Comparison of ENCODE assay signal across 20 cellular contexts in the genomic region with DNA sequence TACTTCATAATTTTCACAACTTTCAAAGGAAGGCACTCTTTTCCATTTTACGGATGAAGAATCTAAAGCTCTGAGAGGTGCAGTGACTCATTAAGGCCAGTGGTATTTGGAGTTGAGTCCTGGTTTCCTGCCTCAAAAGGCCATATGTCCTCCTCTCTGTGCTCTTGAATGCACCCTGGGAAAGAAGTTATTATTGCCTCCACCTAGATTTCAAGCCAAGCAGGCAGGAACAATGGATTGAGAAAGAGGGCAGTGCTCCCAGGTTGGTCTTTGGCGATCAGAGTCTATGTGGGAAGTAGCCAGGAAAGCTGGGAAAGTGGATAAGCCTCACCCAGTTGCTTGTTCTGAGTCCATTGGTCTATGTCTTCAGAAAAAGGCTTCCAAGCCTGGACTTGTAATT.
"Had no signal": no experiment of that assay in that cellular context is flagged by ENCODE, and none has a peak within 500 bp of the region (broad histone marks: within the 10 kb centered on the region; RNA-seq: fewer than 3 reads in every experiment).

No MANE protein-coding gene starts in this region.

- H3K9me3 ChIP-seq: pancreas, thoracic aorta had no signal

- H3K27ac ChIP-seq: epithelial cell of prostate, esophagus muscularis mucosa, left lung, pancreas, stomach, thoracic aorta, transverse colon had no signal

- H3K27me3 ChIP-seq: esophagus muscularis mucosa, left lung, pancreas, transverse colon had no signal

- ATAC-seq: effector memory CD8-positive, alpha-beta T cell; left lung; pancreas; sciatic nerve had no signal

- H3K36me3 ChIP-seq: esophagus muscularis mucosa, left lung, pancreas, stomach, thoracic aorta, transverse colon had no signal

- H3K4me3 ChIP-seq: esophagus muscularis mucosa, left lung, lung, pancreas, stomach, thoracic aorta, transverse colon had no signal

- FAIRE-seq: pancreas had no signal

- DNase-seq: effector memory CD8-positive, alpha-beta T cell; foreskin melanocyte; head of caudate nucleus; hippocampal formation; islet precursor cell; left lung; mesendoderm; naive B cell; occipital lobe; pancreas; stimulated activated CD4-positive, alpha-beta T cell treated with anti-CD3 and anti-CD28 coated beads, Interleukin-12 subunit alpha, Interleukin-12 subunit beta, amount 100 ng/mL, for 4 hours; stimulated activated naive CD4-positive, alpha-beta T cell; stomach; substantia nigra; transverse colon had no signal

- H3K4me1 ChIP-seq: esophagus muscularis mucosa, left lung, pancreas, stomach, transverse colon had no signal
